20 cellular contexts compared by ENCODE assay signal in the genomic region with DNA sequence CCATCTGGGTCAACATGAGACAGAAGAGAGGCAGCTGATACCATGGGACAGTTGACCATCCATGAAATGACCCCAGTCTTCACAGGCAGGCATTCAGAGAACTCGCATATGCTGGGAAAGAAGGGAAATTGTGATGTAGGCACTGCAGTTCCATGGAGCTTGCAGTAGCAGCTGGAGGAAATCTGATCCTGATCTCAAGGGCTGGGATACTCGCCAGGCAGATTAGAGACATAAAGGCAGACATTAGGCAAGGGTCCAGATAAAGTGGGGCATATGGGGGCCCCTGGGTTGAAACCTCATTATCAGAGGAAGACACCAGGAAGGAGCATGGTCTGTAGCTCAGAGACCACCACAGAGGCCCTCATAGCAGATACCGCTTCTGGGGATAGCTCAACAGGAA. TPM values are rescaled to one million over a fixed set of nuclear protein-coding genes. Genes with fewer than 3 reads are reported as not detected.
DNase-seq lines count a peak whose midpoint lies in the region; ATAC-seq and TF ChIP-seq lines count a peak whose summit lies in the region.
"Had no signal": no experiment of that assay in that cellular context is flagged by ENCODE, and none has a peak within 500 bp of the region (broad histone marks: within the 10 kb centered on the region; RNA-seq: fewer than 3 reads in every experiment).

No MANE protein-coding gene starts in this region.

- peak; percentile 40 for DNase-seq in NCI-H345 (lab: John Stamatoyannopoulos, UW)
- DNase-seq in NCI-H345 treated with DMSO at 0.1 percent for 48 hours (lab: John Stamatoyannopoulos, UW; ENCODE audit: unreplicated experiment) = no peak
- DNase-seq in NCI-H2107 treated with DMSO at 0.1 percent for 48 hours (lab: John Stamatoyannopoulos, UW; ENCODE audit: unreplicated experiment) = peak; percentile 84
- peak; percentile 89 for DNase-seq in NCI-H82 (lab: John Stamatoyannopoulos, UW)
- DNase-seq in thoracic aorta (ENCODE audit: low spot score) = no peak
- DNase-seq in islet precursor cell = no peak
- no peak for DNase-seq in iPS-NIHi7 (ENCODE audit: extremely low spot score)
- DNase-seq: COR-L47, HFFc6, KG1, NCI-H2029 treated with DMSO at 0.1 percent for 48 hours, NCI-H748 treated with DMSO at 0.1 percent for 48 hours, Peyer's patch, SHP77 treated with DMSO at 0.1 percent for 48 hours had no signal

- no peak for TF ChIP-seq CTCF in thoracic aorta (IDR thresholded peaks at IDR 0.05)

- H3K4me3 ChIP-seq in thoracic aorta = no peak overlapping the region
- H3K4me3 ChIP-seq: A549, Peyer's patch had no signal

- ATAC-seq in thoracic aorta (ENCODE audit: insufficient number of reproducible peaks, low FRiP score, low read depth) (no peak), HG02884 (IDR thresholded peaks at IDR 0.05; ENCODE audit: unreplicated experiment) (no peak)
- ATAC-seq: A549 had no signal

- H3K27me3 ChIP-seq in thoracic aorta (replicated peaks; ENCODE audit: insufficient read depth) = no peaks in the 10 kb centered on the region
- H3K27me3 ChIP-seq: Peyer's patch had no signal

- peaks cover 14 to 66% of the 10 kb centered on the region in 2 donors for H3K4me1 ChIP-seq in thoracic aorta (ENCODE audit: control insufficient read depth in 1 of 2, low read depth in 2 of 2)
- H3K4me1 ChIP-seq: A549, Peyer's patch had no signal

- H3K36me3 ChIP-seq in thoracic aorta = no peaks in the 10 kb centered on the region
- H3K36me3 ChIP-seq: Peyer's patch had no signal

- peak overlapping the region; percentile 67 to 87 for H3K27ac ChIP-seq in thoracic aorta
- H3K27ac ChIP-seq: A549, C4-2B, Peyer's patch had no signal

- H3K9me3 ChIP-seq in thoracic aorta = no peaks in the 10 kb centered on the region
- H3K9me3 ChIP-seq: A549, Peyer's patch had no signal

RNA-seq across cellular contexts. Expression of a gene that starts 48.7 kb away (rescaled TPM):
- under 1 TPM; 0.07 to 0.14 TPM for total RNA-seq in thoracic aorta
- total RNA-seq: Daoy, H1, HFFc6, M059J had no signal

Comparison
In these comparisons a context has a peak if more than half of its experiments do, and no peak if none do; other contexts are left out.
1. DNase-seq: peak in NCI-H345 (single experiment), NCI-H2107 treated with DMSO at 0.1 percent for 48 hours (single experiment) and NCI-H82 (single experiment); none in NCI-H345 treated with DMSO at 0.1 percent for 48 hours (single experiment), thoracic aorta (single experiment), islet precursor cell (single experiment) and iPS-NIHi7 (single experiment).